ENCODE assay signal across 30 cellular contexts in the genomic region with DNA sequence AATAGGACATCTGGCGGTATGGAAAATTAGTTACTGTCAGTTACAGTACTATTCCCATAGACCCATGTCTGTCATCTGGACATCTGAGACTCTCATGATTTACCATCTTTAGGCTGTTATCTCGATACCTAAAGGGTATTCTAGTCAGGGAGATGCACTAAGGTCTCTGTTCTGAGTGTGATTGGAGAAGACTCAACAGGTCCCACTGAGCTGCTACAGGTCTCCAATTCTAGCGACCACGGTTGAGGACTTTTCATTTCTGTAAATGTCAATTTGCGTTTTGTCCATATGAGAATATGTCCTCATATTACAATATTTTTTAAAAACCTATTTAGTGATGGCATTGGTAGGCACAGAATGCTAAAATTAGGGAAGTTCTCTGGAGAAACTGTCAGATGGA.
"Had no signal": no experiment of that assay in that cellular context is flagged by ENCODE, and none has a peak within 500 bp of the region (broad histone marks: within the 10 kb centered on the region; RNA-seq: fewer than 3 reads in every experiment).

No MANE protein-coding gene starts in this region.

- ATAC-seq: activated CD8-positive, alpha-beta T cell treated with anti-CD3 and anti-CD28 coated beads for 36 hours; activated naive CD8-positive, alpha-beta T cell treated with anti-CD3 and anti-CD28 coated beads, Interleukin-2, amount 50 U/mL, for 24 hours; activated T-cell treated with anti-CD3 and anti-CD28 coated beads, Interleukin-2, amount 50 U/mL, for 4 hours; activated T-cell treated with anti-CD3 and anti-CD28 coated beads, Interleukin-2, amount 50 U/mL, for 72 hours; activated T-helper 17 cell treated with anti-CD3 and anti-CD28 coated beads, Interleukin-2, amount 50 U/mL, for 72 hours; body of pancreas had no signal

- DNase-seq: activated B cell treated with CpG ODN at 0.5 μM for 24 hours; activated CD4-positive, alpha-beta memory T cell treated with anti-CD3 and anti-CD28 coated beads for 36 hours; activated CD4-positive, alpha-beta T cell treated with anti-CD3 and anti-CD28 coated beads for 4 hours; activated CD4-positive, alpha-beta T cell treated with anti-CD3 and anti-CD28 coated beads, Interleukin-2, amount 50 U/mL, for 1 hour; activated CD4-positive, alpha-beta T cell treated with anti-CD3 and anti-CD28 coated beads, Interleukin-2, amount 50 U/mL, for 4 hours; activated CD4-positive, CD25-positive, alpha-beta regulatory T cell treated with anti-CD3 and anti-CD28 coated beads, Interleukin-2, amount 50 U/mL, for 72 hours; activated CD8-positive, alpha-beta memory T cell treated with anti-CD3 and anti-CD28 coated beads, Interleukin-2, amount 50 U/mL, for 4 hours; activated CD8-positive, alpha-beta T cell treated with anti-CD3 and anti-CD28 coated beads for 36 hours; activated gamma-delta T cell; activated naive CD4-positive, alpha-beta T cell treated with anti-CD3 and anti-CD28 coated beads, Interleukin-2, amount 10 ng/mL, durations not matched to agents 7 days and 5 days; activated naive CD4-positive, alpha-beta T cell treated with Interleukin-2 at 50 U/mL for 16 hours; activated naive CD8-positive, alpha-beta T cell treated with anti-CD3 and anti-CD28 coated beads, Interleukin-2, amount 10 ng/mL, durations not matched to agents 7 days and 5 days; activated naive CD8-positive, alpha-beta T cell treated with anti-CD3 and anti-CD28 coated beads, Interleukin-2, amount 50 U/mL, for 24 hours; activated T-cell treated with anti-CD3 and anti-CD28 coated beads for 4 hours; activated T-cell treated with anti-CD3 and anti-CD28 coated beads, Interleukin-2, amount 50 U/mL, for 1 hour; activated T-cell treated with anti-CD3 and anti-CD28 coated beads, Interleukin-2, amount 50 U/mL, for 4 hours; activated T-cell treated with anti-CD3 and anti-CD28 coated beads, Interleukin-2, amount 50 U/mL, for 72 hours; amygdala; anterior cingulate cortex; body of pancreas; brain microvascular endothelial cell; central memory CD4-positive, alpha-beta T cell; T-helper 1 cell; T-helper 2 cell; T-helper 9 cell had no signal

- H3K9me3 ChIP-seq: body of pancreas, breast epithelium had no signal

- H3K4me1 ChIP-seq: body of pancreas, breast epithelium had no signal

- H3K27me3 ChIP-seq: body of pancreas, brain microvascular endothelial cell had no signal

- H3K36me3 ChIP-seq: brain microvascular endothelial cell, breast epithelium had no signal

- FAIRE-seq: astrocyte, TTC549 had no signal

- H3K27ac ChIP-seq: body of pancreas, brain microvascular endothelial cell, breast epithelium, VCaP had no signal

- H3K4me3 ChIP-seq: body of pancreas, breast epithelium had no signal
